In genomic region chr1:16175610-16176553, GRCh38 we compare ENCODE assay signal across 9 cellular contexts. TPM values are rescaled to one million over a fixed set of nuclear protein-coding genes. Genes with fewer than 3 reads are reported as not detected.
DNase-seq lines count a peak whose midpoint lies in the region; ATAC-seq and TF ChIP-seq lines count a peak whose summit lies in the region.
"Had no signal": no experiment of that assay in that cellular context is flagged by ENCODE, and none has a peak within 500 bp of the region (broad histone marks: within the 10 kb centered on the region; RNA-seq: fewer than 3 reads in every experiment).

No MANE protein-coding gene starts in this region.

- peak overlapping the region; percentile 9 for H3K27ac Mint-ChIP-seq in stimulated activated naive B cell treated with anti-CD40 and anti-IgM and Interleukin-4, amounts not matched to agents 10 μg/mL and 1 μg/mL and 100 μg/mL, for 72 hours
- no peak overlapping the region for H3K27ac Mint-ChIP-seq in effector memory CD8-positive, alpha-beta T cell
- H3K27ac Mint-ChIP-seq: CD4-positive, CD25-positive, alpha-beta regulatory T cell had no signal

- peaks cover 67% of the 10 kb centered on the region for H3K4me1 ChIP-seq in body of pancreas

- peak in 1 of 7 experiments; percentile 1 for TF ChIP-seq CTCF in body of pancreas (IDR thresholded peaks at IDR 0.05)

- ATAC-seq in body of pancreas (peak; percentile 84), GM21717 (IDR thresholded peaks at IDR 0.05; ENCODE audit: unreplicated experiment) (no peak)
- peak in 1 of 2 donors; percentile 30 for ATAC-seq in stimulated activated naive B cell treated with anti-CD40 and anti-IgM and Interleukin-4, amounts not matched to agents 10 μg/mL and 1 μg/mL and 100 μg/mL, for 72 hours (replicated peaks)
- ATAC-seq in effector memory CD8-positive, alpha-beta T cell (replicated peaks): no peak

- H3K4me1 Mint-ChIP-seq in stimulated activated naive B cell treated with anti-CD40 and anti-IgM and Interleukin-4, amounts not matched to agents 10 μg/mL and 1 μg/mL and 100 μg/mL, for 72 hours: peaks cover 7 to 9% of the 10 kb centered on the region in 2 donors
- no peaks in the 10 kb centered on the region for H3K4me1 Mint-ChIP-seq in effector memory CD8-positive, alpha-beta T cell (ENCODE audit: low read depth in 2 of 2)

- no peaks in the 10 kb centered on the region for H3K9me3 Mint-ChIP-seq in stimulated activated naive B cell treated with anti-CD40 and anti-IgM and Interleukin-4, amounts not matched to agents 10 μg/mL and 1 μg/mL and 100 μg/mL, for 72 hours
- H3K9me3 Mint-ChIP-seq in effector memory CD8-positive, alpha-beta T cell: no peaks in the 10 kb centered on the region
- H3K9me3 Mint-ChIP-seq: CD4-positive, CD25-positive, alpha-beta regulatory T cell had no signal

- 10 to 12% methylated on average over 18 to 21 of the region's 24 CpGs for whole genome bisulfite sequencing in body of pancreas, 2 donors

- H3K9me3 ChIP-seq in body of pancreas: no peaks in the 10 kb centered on the region

- no peaks in the 10 kb centered on the region for H3K36me3 ChIP-seq in body of pancreas (replicated peaks in 1 of 2; ENCODE audit: insufficient read depth in 1 of 2, low read depth in 2 of 2)

- intact Hi-C loops in body of pancreas (cut with DNase I): no loop called here

- H3K27me3 ChIP-seq in body of pancreas: no peaks in the 10 kb centered on the region

- no peak overlapping the region for H3K4me3 ChIP-seq in body of pancreas

- DNase-seq in DMS 273 (lab: John Stamatoyannopoulos, UW; ENCODE audit: unreplicated experiment) (peak; percentile 78), DMS 273 treated with DMSO at 0.1 percent for 48 hours (lab: John Stamatoyannopoulos, UW) (no peak), body of pancreas (peak; percentile 87 to 95 (median 92)), islet precursor cell (peak; percentile 63), NCI-H2227 treated with DMSO at 0.1 percent for 48 hours (lab: John Stamatoyannopoulos, UW) (no peak)
- DNase-seq in stimulated activated naive B cell treated with anti-CD40 and anti-IgM and Interleukin-4, amounts not matched to agents 10 μg/mL and 1 μg/mL and 100 μg/mL, for 72 hours: no peak
- DNase-seq in effector memory CD8-positive, alpha-beta T cell: no peak
- DNase-seq: CD4-positive, CD25-positive, alpha-beta regulatory T cell had no signal

- peak in 1 of 3 donors; percentile 10 for TF ChIP-seq POLR2A in body of pancreas (IDR thresholded peaks at IDR 0.05)

- H3K27ac ChIP-seq in body of pancreas: peak overlapping the region; percentile 50 to 88 (median 86)

- H3K36me3 Mint-ChIP-seq in stimulated activated naive B cell treated with anti-CD40 and anti-IgM and Interleukin-4, amounts not matched to agents 10 μg/mL and 1 μg/mL and 100 μg/mL, for 72 hours: peaks cover 0 to 1% of the 10 kb centered on the region in 2 donors
- H3K36me3 Mint-ChIP-seq in effector memory CD8-positive, alpha-beta T cell (ENCODE audit: insufficient read depth): peaks cover 6% of the 10 kb centered on the region
- H3K36me3 Mint-ChIP-seq: CD4-positive, CD25-positive, alpha-beta regulatory T cell had no signal

- H3K4me3 Mint-ChIP-seq in stimulated activated naive B cell treated with anti-CD40 and anti-IgM and Interleukin-4, amounts not matched to agents 10 μg/mL and 1 μg/mL and 100 μg/mL, for 72 hours: no peak overlapping the region
- no peak overlapping the region for H3K4me3 Mint-ChIP-seq in effector memory CD8-positive, alpha-beta T cell
- H3K4me3 Mint-ChIP-seq: CD4-positive, CD25-positive, alpha-beta regulatory T cell had no signal

- peaks cover 48 to 73% of the 10 kb centered on the region in 2 donors for H3K27me3 Mint-ChIP-seq in stimulated activated naive B cell treated with anti-CD40 and anti-IgM and Interleukin-4, amounts not matched to agents 10 μg/mL and 1 μg/mL and 100 μg/mL, for 72 hours
- peaks cover 5 to 64% of the 10 kb centered on the region in 2 donors for H3K27me3 Mint-ChIP-seq in effector memory CD8-positive, alpha-beta T cell
- H3K27me3 Mint-ChIP-seq: CD4-positive, CD25-positive, alpha-beta regulatory T cell had no signal

RNA-seq across cellular contexts. Expression of gene EPHA2, which starts 20.0 kb away (rescaled TPM):
- 10 to 100 TPM; 19.5 to 26.7 TPM for total RNA-seq in body of pancreas
- total RNA-seq: CD4-positive, CD25-positive, alpha-beta regulatory T cell had no signal

RNA-seq across cellular contexts. Expression of gene ARHGEF19, which starts 36.6 kb away (rescaled TPM):
- total RNA-seq in body of pancreas: 10 to 100 TPM; 15.3 to 31.3 TPM

Comparison
In these comparisons a context has a peak if more than half of its experiments do, and no peak if none do; other contexts are left out.
1. DNase-seq: peak in DMS 273 (single experiment), body of pancreas (4 of 4) and islet precursor cell (single experiment); none in DMS 273 treated with DMSO at 0.1 percent for 48 hours (single experiment), stimulated activated naive B cell treated with anti-CD40 and anti-IgM and Interleukin-4, amounts not matched to agents 10 μg/mL and 1 μg/mL and 100 μg/mL, for 72 hours (single experiment), effector memory CD8-positive, alpha-beta T cell (0 of 3) and NCI-H2227 treated with DMSO at 0.1 percent for 48 hours (single experiment).